Comparison of ENCODE assay signal across 1 cellular context in the genomic region with DNA sequence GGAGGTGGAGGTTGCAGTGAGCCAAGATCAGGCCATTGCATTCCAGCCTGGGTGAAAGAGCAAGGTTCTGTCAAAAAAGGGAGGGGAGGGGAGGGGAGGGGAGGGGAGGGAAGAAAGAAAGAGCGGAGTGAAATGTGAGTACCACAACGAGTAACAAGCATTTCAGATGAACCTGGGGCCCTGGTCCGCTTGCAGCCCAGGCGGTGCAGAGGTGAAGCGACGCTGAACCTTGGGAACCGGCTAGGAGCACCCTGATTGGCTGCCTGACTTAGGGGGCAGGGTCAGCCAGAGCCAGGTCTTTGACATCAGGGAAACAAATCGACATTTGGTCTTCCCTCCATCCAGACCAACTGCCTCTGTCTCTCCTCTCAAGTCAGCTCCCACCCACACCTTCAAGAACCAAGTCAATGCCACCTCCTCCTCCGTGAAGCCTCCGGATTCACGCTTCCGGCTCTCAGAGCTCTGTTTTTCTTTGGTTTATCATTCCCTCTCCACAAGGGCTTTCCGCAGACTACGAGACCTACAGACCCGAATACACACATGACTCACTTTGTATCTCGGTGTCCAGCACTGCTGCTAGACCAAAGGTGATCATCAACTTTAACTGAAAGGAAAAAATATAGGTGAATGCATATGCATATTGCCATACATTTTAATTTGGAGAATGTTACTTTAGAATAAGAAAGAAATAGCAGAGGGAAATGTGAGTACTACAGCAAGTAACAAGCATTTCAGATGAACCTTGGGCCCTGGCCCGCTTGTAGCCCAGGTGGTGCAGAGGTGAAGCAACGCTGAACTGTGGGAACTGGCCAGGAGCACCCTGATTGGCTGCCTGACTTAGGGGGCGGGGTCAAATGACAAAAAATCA.
A peak's percentile ranks its signal among the peaks of the same experiment; 100 is the strongest.
TF ChIP-seq lines count a peak whose summit lies in the region.

No MANE protein-coding gene starts in this region.

TF ChIP-seq in HepG2, 621 proteins besides CTCF, POLR2A, EP300 and RAD21 (continued from another document and continues in another):
- TF ChIP-seq, protein P1, sequence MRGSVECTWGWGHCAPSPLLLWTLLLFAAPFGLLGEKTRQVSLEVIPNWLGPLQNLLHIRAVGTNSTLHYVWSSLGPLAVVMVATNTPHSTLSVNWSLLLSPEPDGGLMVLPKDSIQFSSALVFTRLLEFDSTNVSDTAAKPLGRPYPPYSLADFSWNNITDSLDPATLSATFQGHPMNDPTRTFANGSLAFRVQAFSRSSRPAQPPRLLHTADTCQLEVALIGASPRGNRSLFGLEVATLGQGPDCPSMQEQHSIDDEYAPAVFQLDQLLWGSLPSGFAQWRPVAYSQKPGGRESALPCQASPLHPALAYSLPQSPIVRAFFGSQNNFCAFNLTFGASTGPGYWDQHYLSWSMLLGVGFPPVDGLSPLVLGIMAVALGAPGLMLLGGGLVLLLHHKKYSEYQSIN (CRISPR knock-in tag; IDR thresholded peaks at IDR 0.05; ENCODE audit: borderline replicate concordance) = no peak
- TF ChIP-seq EEA1 (CRISPR knock-in tag; IDR thresholded peaks at IDR 0.05; ENCODE audit: borderline replicate concordance) = no peak
- no peak for TF ChIP-seq ZSCAN30 (CRISPR knock-in tag; IDR thresholded peaks at IDR 0.05)
- TF ChIP-seq NFE2 (CRISPR knock-in tag; IDR thresholded peaks at IDR 0.05) = no peak
- no peak for TF ChIP-seq SMC3 (IDR thresholded peaks at IDR 0.05; ENCODE audit: low read length)
- TF ChIP-seq CCDC6 (CRISPR knock-in tag; IDR thresholded peaks at IDR 0.05) = 0 out of 2 replicates have a peak, but pooled peaks have one; percentile 36
- TF ChIP-seq ZZZ3 (CRISPR knock-in tag; IDR thresholded peaks at IDR 0.05; ENCODE audit: borderline replicate concordance) = 0 out of 2 replicates have a peak, but pooled peaks have one; percentile 25
- TF ChIP-seq ELK4 (CRISPR knock-in tag; IDR thresholded peaks at IDR 0.05; ENCODE audit: borderline replicate concordance) = no peak
- no peak for TF ChIP-seq TIGD3 (CRISPR knock-in tag; IDR thresholded peaks at IDR 0.05; ENCODE audit: borderline replicate concordance)
- TF ChIP-seq ZMYM2 (CRISPR knock-in tag; IDR thresholded peaks at IDR 0.05) = no peak
- TF ChIP-seq SOX6 (IDR thresholded peaks at IDR 0.05) = no peak
- no peak for TF ChIP-seq SOX6 (CRISPR knock-in tag; IDR thresholded peaks at IDR 0.05)
- no peak for TF ChIP-seq FOXK2 (IDR thresholded peaks at IDR 0.05)
- TF ChIP-seq CHD4 (IDR thresholded peaks at IDR 0.05; ENCODE audit: borderline replicate concordance, low read length) = peak; percentile 67; the same call in 1 of the 2 replicates
- no peak for TF ChIP-seq RFX5 (IDR thresholded peaks at IDR 0.05; ENCODE audit: low read depth, low read length)
- TF ChIP-seq, protein P2, sequence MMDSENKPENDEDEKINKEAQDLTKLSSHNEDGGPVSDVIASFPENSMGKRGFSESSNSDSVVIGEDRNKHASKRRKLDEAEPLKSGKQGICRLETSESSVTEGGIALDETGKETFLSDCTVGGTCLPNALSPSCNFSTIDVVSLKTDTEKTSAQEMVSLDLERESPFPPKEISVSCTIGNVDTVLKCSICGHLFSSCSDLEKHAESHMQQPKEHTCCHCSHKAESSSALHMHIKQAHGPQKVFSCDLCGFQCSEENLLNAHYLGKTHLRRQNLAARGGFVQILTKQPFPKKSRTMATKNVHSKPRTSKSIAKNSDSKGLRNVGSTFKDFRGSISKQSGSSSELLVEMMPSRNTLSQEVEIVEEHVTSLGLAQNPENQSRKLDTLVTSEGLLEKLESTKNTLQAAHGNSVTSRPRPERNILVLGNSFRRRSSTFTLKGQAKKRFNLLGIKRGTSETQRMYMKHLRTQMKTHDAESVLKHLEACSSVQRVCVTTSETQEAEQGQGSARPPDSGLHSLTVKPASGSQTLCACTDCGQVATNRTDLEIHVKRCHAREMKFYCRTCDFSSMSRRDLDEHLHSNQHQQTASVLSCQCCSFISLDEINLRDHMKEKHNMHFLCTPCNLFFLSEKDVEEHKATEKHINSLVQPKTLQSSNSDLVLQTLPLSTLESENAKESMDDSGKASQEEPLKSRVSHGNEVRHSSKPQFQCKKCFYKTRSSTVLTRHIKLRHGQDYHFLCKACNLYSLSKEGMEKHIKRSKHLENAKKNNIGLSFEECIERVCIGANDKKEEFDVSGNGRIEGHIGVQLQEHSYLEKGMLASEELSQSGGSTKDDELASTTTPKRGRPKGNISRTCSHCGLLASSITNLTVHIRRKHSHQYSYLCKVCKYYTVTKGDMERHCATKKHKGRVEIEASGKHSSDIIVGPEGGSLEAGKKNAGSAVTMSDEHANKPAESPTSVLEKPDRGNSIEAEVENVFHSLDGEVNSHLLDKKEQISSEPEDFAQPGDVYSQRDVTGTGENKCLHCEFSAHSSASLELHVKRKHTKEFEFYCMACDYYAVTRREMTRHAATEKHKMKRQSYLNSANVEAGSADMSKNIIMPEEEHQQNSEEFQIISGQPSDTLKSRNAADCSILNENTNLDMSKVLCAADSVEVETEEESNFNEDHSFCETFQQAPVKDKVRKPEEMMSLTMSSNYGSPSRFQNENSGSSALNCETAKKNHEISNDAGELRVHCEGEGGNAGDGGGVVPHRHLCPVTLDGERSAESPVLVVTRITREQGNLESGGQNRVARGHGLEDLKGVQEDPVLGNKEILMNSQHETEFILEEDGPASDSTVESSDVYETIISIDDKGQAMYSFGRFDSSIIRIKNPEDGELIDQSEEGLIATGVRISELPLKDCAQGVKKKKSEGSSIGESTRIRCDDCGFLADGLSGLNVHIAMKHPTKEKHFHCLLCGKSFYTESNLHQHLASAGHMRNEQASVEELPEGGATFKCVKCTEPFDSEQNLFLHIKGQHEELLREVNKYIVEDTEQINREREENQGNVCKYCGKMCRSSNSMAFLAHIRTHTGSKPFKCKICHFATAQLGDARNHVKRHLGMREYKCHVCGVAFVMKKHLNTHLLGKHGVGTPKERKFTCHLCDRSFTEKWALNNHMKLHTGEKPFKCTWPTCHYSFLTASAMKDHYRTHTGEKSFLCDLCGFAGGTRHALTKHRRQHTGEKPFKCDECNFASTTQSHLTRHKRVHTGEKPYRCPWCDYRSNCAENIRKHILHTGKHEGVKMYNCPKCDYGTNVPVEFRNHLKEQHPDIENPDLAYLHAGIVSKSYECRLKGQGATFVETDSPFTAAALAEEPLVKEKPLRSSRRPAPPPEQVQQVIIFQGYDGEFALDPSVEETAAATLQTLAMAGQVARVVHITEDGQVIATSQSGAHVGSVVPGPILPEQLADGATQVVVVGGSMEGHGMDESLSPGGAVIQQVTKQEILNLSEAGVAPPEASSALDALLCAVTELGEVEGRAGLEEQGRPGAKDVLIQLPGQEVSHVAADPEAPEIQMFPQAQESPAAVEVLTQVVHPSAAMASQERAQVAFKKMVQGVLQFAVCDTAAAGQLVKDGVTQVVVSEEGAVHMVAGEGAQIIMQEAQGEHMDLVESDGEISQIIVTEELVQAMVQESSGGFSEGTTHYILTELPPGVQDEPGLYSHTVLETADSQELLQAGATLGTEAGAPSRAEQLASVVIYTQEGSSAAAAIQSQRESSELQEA (CRISPR knock-in tag; IDR thresholded peaks at IDR 0.05; ENCODE audit: not compliant biosample characterization) = peak; percentile 57
- TF ChIP-seq SYNCRIP (IDR thresholded peaks at IDR 0.05; ENCODE audit: insufficient read depth, low read depth, low read length) = no peak
- TF ChIP-seq, protein P3, sequence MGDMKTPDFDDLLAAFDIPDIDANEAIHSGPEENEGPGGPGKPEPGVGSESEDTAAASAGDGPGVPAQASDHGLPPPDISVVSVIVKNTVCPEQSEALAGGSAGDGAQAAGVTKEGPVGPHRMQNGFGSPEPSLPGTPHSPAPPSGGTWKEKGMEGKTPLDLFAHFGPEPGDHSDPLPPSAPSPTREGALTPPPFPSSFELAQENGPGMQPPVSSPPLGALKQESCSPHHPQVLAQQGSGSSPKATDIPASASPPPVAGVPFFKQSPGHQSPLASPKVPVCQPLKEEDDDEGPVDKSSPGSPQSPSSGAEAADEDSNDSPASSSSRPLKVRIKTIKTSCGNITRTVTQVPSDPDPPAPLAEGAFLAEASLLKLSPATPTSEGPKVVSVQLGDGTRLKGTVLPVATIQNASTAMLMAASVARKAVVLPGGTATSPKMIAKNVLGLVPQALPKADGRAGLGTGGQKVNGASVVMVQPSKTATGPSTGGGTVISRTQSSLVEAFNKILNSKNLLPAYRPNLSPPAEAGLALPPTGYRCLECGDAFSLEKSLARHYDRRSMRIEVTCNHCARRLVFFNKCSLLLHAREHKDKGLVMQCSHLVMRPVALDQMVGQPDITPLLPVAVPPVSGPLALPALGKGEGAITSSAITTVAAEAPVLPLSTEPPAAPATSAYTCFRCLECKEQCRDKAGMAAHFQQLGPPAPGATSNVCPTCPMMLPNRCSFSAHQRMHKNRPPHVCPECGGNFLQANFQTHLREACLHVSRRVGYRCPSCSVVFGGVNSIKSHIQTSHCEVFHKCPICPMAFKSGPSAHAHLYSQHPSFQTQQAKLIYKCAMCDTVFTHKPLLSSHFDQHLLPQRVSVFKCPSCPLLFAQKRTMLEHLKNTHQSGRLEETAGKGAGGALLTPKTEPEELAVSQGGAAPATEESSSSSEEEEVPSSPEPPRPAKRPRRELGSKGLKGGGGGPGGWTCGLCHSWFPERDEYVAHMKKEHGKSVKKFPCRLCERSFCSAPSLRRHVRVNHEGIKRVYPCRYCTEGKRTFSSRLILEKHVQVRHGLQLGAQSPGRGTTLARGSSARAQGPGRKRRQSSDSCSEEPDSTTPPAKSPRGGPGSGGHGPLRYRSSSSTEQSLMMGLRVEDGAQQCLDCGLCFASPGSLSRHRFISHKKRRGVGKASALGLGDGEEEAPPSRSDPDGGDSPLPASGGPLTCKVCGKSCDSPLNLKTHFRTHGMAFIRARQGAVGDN (CRISPR knock-in tag; IDR thresholded peaks at IDR 0.05) = peak; percentile 50
- no peak for TF ChIP-seq AHR (CRISPR knock-in tag; IDR thresholded peaks at IDR 0.05)
- TF ChIP-seq, protein P4, sequence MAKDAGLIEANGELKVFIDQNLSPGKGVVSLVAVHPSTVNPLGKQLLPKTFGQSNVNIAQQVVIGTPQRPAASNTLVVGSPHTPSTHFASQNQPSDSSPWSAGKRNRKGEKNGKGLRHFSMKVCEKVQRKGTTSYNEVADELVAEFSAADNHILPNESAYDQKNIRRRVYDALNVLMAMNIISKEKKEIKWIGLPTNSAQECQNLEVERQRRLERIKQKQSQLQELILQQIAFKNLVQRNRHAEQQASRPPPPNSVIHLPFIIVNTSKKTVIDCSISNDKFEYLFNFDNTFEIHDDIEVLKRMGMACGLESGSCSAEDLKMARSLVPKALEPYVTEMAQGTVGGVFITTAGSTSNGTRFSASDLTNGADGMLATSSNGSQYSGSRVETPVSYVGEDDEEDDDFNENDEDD (CRISPR knock-in tag; IDR thresholded peaks at IDR 0.05; ENCODE audit: borderline replicate concordance) = no peak
- no peak for TF ChIP-seq TBX3 (IDR thresholded peaks at IDR 0.05; ENCODE audit: borderline replicate concordance)
- TF ChIP-seq NFYB (CRISPR knock-in tag; IDR thresholded peaks at IDR 0.05) = peak; percentile 72
- TF ChIP-seq HOXA7 (CRISPR knock-in tag; IDR thresholded peaks at IDR 0.05) = no peak
- no peak for TF ChIP-seq PHF20 (CRISPR knock-in tag; IDR thresholded peaks at IDR 0.05)
- no peak for TF ChIP-seq ZMYM3 (CRISPR knock-in tag; IDR thresholded peaks at IDR 0.05)
- no peak for TF ChIP-seq ARNT (IDR thresholded peaks at IDR 0.05)
- TF ChIP-seq ZNF124 (CRISPR knock-in tag; IDR thresholded peaks at IDR 0.05) = no peak; the same call in 1 of the 2 replicates
- no peak for TF ChIP-seq POLR2AphosphoS2 (IDR thresholded peaks at IDR 0.05; ENCODE audit: low read depth, low read length)
- TF ChIP-seq ZNF615 (CRISPR knock-in tag; IDR thresholded peaks at IDR 0.05; ENCODE audit: borderline replicate concordance) = no peak
- TF ChIP-seq ZNF367 (CRISPR knock-in tag; IDR thresholded peaks at IDR 0.05; ENCODE audit: borderline replicate concordance) = no peak
- TF ChIP-seq RARA (CRISPR knock-in tag; IDR thresholded peaks at IDR 0.05) = 0 out of 2 replicates have a peak, but pooled peaks have one; percentile 2
- no peak for TF ChIP-seq ZNF850 (CRISPR knock-in tag; conservative IDR thresholded peaks at IDR 0.05)
- TF ChIP-seq EED (CRISPR knock-in tag; IDR thresholded peaks at IDR 0.05) = no peak
- TF ChIP-seq, protein P5, sequence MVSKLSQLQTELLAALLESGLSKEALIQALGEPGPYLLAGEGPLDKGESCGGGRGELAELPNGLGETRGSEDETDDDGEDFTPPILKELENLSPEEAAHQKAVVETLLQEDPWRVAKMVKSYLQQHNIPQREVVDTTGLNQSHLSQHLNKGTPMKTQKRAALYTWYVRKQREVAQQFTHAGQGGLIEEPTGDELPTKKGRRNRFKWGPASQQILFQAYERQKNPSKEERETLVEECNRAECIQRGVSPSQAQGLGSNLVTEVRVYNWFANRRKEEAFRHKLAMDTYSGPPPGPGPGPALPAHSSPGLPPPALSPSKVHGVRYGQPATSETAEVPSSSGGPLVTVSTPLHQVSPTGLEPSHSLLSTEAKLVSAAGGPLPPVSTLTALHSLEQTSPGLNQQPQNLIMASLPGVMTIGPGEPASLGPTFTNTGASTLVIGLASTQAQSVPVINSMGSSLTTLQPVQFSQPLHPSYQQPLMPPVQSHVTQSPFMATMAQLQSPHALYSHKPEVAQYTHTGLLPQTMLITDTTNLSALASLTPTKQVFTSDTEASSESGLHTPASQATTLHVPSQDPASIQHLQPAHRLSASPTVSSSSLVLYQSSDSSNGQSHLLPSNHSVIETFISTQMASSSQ (IDR thresholded peaks at IDR 0.05; ENCODE audit: low read depth) = no peak
- TF ChIP-seq, protein P5 (CRISPR knock-in tag; IDR thresholded peaks at IDR 0.05; ENCODE audit: borderline replicate concordance) = no peak
